Comparison of ENCODE assay signal across 28 cellular contexts in genomic region chr3:193335031-193335430, GRCh38. TPM values are rescaled to one million over a fixed set of nuclear protein-coding genes. Genes with fewer than 3 reads are reported as not detected.
"Had no signal": no experiment of that assay in that cellular context is flagged by ENCODE, and none has a peak within 500 bp of the region (broad histone marks: within the 10 kb centered on the region; RNA-seq: fewer than 3 reads in every experiment).

No MANE protein-coding gene starts in this region.

- H3K27me3 ChIP-seq: body of pancreas, dorsolateral prefrontal cortex, gastrocnemius medialis, left lung, right atrium auricular region, tibial artery, vagina had no signal

- H3K36me3 ChIP-seq: gastrocnemius medialis, left lung, right atrium auricular region, tibial artery, vagina, WERI-Rb-1 had no signal

- H3K4me1 ChIP-seq: body of pancreas, gastrocnemius medialis, left lung, right atrium auricular region, tibial artery, vagina had no signal

- DNase-seq: activated CD4-positive, alpha-beta T cell treated with anti-CD3 and anti-CD28 coated beads for 36 hours; activated CD4-positive, alpha-beta T cell treated with anti-CD3 and anti-CD28 coated beads, Interleukin-2, amount 50 U/mL, for 48 hours; activated naive CD4-positive, alpha-beta T cell; activated naive CD8-positive, alpha-beta T cell treated with anti-CD3 and anti-CD28 coated beads for 36 hours; activated T-cell treated with anti-CD3 and anti-CD28 coated beads for 4 hours; amniotic stem cell; body of pancreas; central memory CD4-positive, alpha-beta T cell; dorsolateral prefrontal cortex; gastrocnemius medialis; head of caudate nucleus; kidney; left lung; stimulated activated CD4-positive, alpha-beta T cell treated with anti-CD3 and anti-CD28 coated beads, Interleukin-2, amount 100 ng/mL, for 24 hours; stimulated activated naive CD8-positive, alpha-beta T cell treated with anti-CD3 and anti-CD28 coated beads, Interleukin-15, Interleukin-2, amounts not matched to agents 100 U/mL and 50 U/mL, for 24 hours; substantia nigra; tibial artery; WERI-Rb-1 had no signal

- H3K9me3 ChIP-seq: body of pancreas, gastrocnemius medialis, left lung, right atrium auricular region, tibial artery, vagina had no signal

- H3K4me3 ChIP-seq: body of pancreas, dorsolateral prefrontal cortex, gastrocnemius medialis, left lung, right atrium auricular region, tibial artery, vagina had no signal

- H3K27ac ChIP-seq: body of pancreas, dorsolateral prefrontal cortex, gastrocnemius medialis, left lung, right atrium auricular region, tibial artery, vagina, WERI-Rb-1 had no signal

- ATAC-seq: activated CD4-positive, alpha-beta T cell treated with anti-CD3 and anti-CD28 coated beads for 36 hours; body of pancreas; gastrocnemius medialis; left lung; stimulated activated naive CD8-positive, alpha-beta T cell treated with anti-CD3 and anti-CD28 coated beads, Interleukin-15, Interleukin-2, amounts not matched to agents 100 U/mL and 50 U/mL, for 24 hours had no signal

RNA-seq across cellular contexts. Expression of gene ATP13A5, which starts 43.5 kb away (rescaled TPM):
- total RNA-seq: activated CD4-positive, alpha-beta T cell treated with anti-CD3 and anti-CD28 coated beads for 36 hours; activated naive CD8-positive, alpha-beta T cell treated with anti-CD3 and anti-CD28 coated beads for 36 hours; activated T-helper 1 cell treated with anti-CD3 and anti-CD28 coated beads, Interleukin-12 subunit alpha, Interleukin-12 subunit beta, Interleukin-2, Interleukin-4 antibody, amounts not matched to agents 30 ng/mL and 10 ng/mL and 1 ng/mL, durations not matched to agents 14 hours and 24 hours and 36 hours; body of pancreas; epithelial cell of proximal tubule; gastrocnemius medialis; kidney; lung microvascular endothelial cell; myocyte; neural crest cell; omental fat pad; posterior vena cava; right atrium auricular region; T-helper 2 cell treated with Interferon-gamma antibody and Interleukin-4, amounts not matched to agents 100 ng/mL and 5 ng/mL, for 36 hours; vagina had no signal
